Comparison of ENCODE assay signal across 22 cellular contexts in genomic region chr7:129313282-129313681, GRCh38.
"Had no signal": no experiment of that assay in that cellular context is flagged by ENCODE, and none has a peak within 500 bp of the region (broad histone marks: within the 10 kb centered on the region; RNA-seq: fewer than 3 reads in every experiment).

No MANE protein-coding gene starts in this region.

- H3K27ac Mint-ChIP-seq: mesothelial cell of epicardium had no signal

- H3K27me3 Mint-ChIP-seq: naive B cell had no signal

- H3K4me3 Mint-ChIP-seq: mesothelial cell of epicardium, naive B cell had no signal

- H3K4me1 ChIP-seq: left lung, lower lobe of right lung had no signal

- H3K27ac ChIP-seq: coronary artery, dorsolateral prefrontal cortex, heart right ventricle, left lung, lower lobe of right lung had no signal

- H3K27me3 ChIP-seq: dorsolateral prefrontal cortex, esophagus squamous epithelium, gastrocnemius medialis, heart right ventricle, left lung had no signal

- H3K4me3 ChIP-seq: coronary artery, dorsolateral prefrontal cortex, esophagus squamous epithelium, gastrocnemius medialis, heart right ventricle, left lung, lower lobe of right lung, mucosa of descending colon had no signal

- H3K36me3 ChIP-seq: esophagus squamous epithelium, gastrocnemius medialis, heart right ventricle, left lung, lower lobe of right lung had no signal

- H3K9me3 ChIP-seq: esophagus squamous epithelium, gastrocnemius medialis, heart right ventricle, left lung, lower lobe of right lung, mucosa of descending colon had no signal

- ATAC-seq: esophagus mucosa, gastrocnemius medialis, heart right ventricle, left cardiac atrium, left lung, left ventricle myocardium superior, lower lobe of right lung, mucosa of descending colon had no signal

- DNase-seq: dermis blood vessel endothelial cell; dorsolateral prefrontal cortex; effector CD4-positive, alpha-beta T cell; effector memory CD4-positive, alpha-beta T cell; esophagus squamous epithelium; foreskin fibroblast; foreskin melanocyte; gastrocnemius medialis; glutamatergic neuron; head of caudate nucleus; heart right ventricle; hippocampal formation; left cardiac atrium; left lung; left ventricle myocardium superior; lower lobe of right lung; mesenchymal stem cell; mucosa of descending colon; naive B cell had no signal
